ENCODE assay signal across 33 cellular contexts in genomic region chr6:166274163-166274562, GRCh38. TPM values are rescaled to one million over a fixed set of nuclear protein-coding genes. Genes with fewer than 3 reads are reported as not detected.
"Had no signal": no experiment of that assay in that cellular context is flagged by ENCODE, and none has a peak within 500 bp of the region (broad histone marks: within the 10 kb centered on the region; RNA-seq: fewer than 3 reads in every experiment).

No MANE protein-coding gene starts in this region.

- H3K36me3 ChIP-seq: esophagus squamous epithelium, gastroesophageal sphincter had no signal

- H3K36me3 Mint-ChIP-seq: activated naive CD8-positive, alpha-beta T cell; WTC11 had no signal

- H3K27ac Mint-ChIP-seq: activated CD4-positive, alpha-beta memory T cell treated with anti-CD3 and anti-CD28 coated beads, Interleukin-2, amount 10 ng/mL, durations not matched to agents 7 days and 5 days; activated CD4-positive, alpha-beta T cell treated with anti-CD3 and anti-CD28 coated beads, Interleukin-2, amount 10 ng/mL, durations not matched to agents 7 days and 5 days; activated naive CD8-positive, alpha-beta T cell; activated T-cell treated with anti-CD3 and anti-CD28 coated beads, Interleukin-2, amount 50 U/mL, for 24 hours; activated T-cell treated with anti-CD3 and anti-CD28 coated beads, Interleukin-2, amount 50 U/mL, for 72 hours; effector memory CD8-positive, alpha-beta T cell; WTC11 had no signal

- H3K27ac ChIP-seq: esophagus squamous epithelium, gastroesophageal sphincter, VCaP had no signal

- ATAC-seq: activated T-cell treated with anti-CD3 and anti-CD28 coated beads, Interleukin-2, amount 50 U/mL, for 72 hours; effector memory CD8-positive, alpha-beta T cell; gastroesophageal sphincter; WTC11 had no signal

- DNase-seq: activated CD4-positive, alpha-beta memory T cell treated with anti-CD3 and anti-CD28 coated beads, Interleukin-2, amount 10 ng/mL, durations not matched to agents 7 days and 5 days; activated CD4-positive, alpha-beta T cell treated with anti-CD3 and anti-CD28 coated beads for 1 hour; activated CD4-positive, alpha-beta T cell treated with anti-CD3 and anti-CD28 coated beads for 4 hours; activated CD4-positive, alpha-beta T cell treated with anti-CD3 and anti-CD28 coated beads, Interleukin-2, amount 10 ng/mL, durations not matched to agents 7 days and 5 days; activated CD4-positive, alpha-beta T cell treated with anti-CD3 and anti-CD28 coated beads, Interleukin-2, amount 50 U/mL, for 4 hours; activated CD8-positive, alpha-beta memory T cell treated with anti-CD3 and anti-CD28 coated beads, Interleukin-2, amount 50 U/mL, for 48 hours; activated gamma-delta T cell; activated naive CD4-positive, alpha-beta T cell; activated naive CD4-positive, alpha-beta T cell treated with anti-CD3 and anti-CD28 coated beads, Interleukin-2, amount 50 U/mL, for 16 hours; activated T-cell treated with anti-CD3 and anti-CD28 coated beads for 4 hours; activated T-cell treated with anti-CD3 and anti-CD28 coated beads, Interleukin-2, amount 50 U/mL, for 24 hours; activated T-cell treated with anti-CD3 and anti-CD28 coated beads, Interleukin-2, amount 50 U/mL, for 72 hours; amniotic stem cell; anterior cingulate cortex; caudate nucleus; cortex of kidney; dermis blood vessel endothelial cell; effector CD4-positive, alpha-beta T cell; effector memory CD8-positive, alpha-beta T cell; erythroblast; esophagus squamous epithelium; foreskin melanocyte; T-helper 2 cell had no signal

- H3K9me3 Mint-ChIP-seq: activated CD4-positive, alpha-beta memory T cell treated with anti-CD3 and anti-CD28 coated beads, Interleukin-2, amount 10 ng/mL, durations not matched to agents 7 days and 5 days; activated CD4-positive, alpha-beta T cell treated with anti-CD3 and anti-CD28 coated beads, Interleukin-2, amount 10 ng/mL, durations not matched to agents 7 days and 5 days; activated T-cell treated with anti-CD3 and anti-CD28 coated beads, Interleukin-2, amount 50 U/mL, for 24 hours; activated T-cell treated with anti-CD3 and anti-CD28 coated beads, Interleukin-2, amount 50 U/mL, for 72 hours; effector memory CD8-positive, alpha-beta T cell had no signal

- H3K27me3 Mint-ChIP-seq: activated naive CD8-positive, alpha-beta T cell had no signal

- FAIRE-seq: astrocyte, colon, TTC549 had no signal

- H3K9me3 ChIP-seq: esophagus squamous epithelium, gastroesophageal sphincter had no signal

- H3K4me3 ChIP-seq: esophagus squamous epithelium, gastroesophageal sphincter had no signal

- H3K4me3 Mint-ChIP-seq: activated CD4-positive, alpha-beta memory T cell treated with anti-CD3 and anti-CD28 coated beads, Interleukin-2, amount 10 ng/mL, durations not matched to agents 7 days and 5 days; activated CD4-positive, alpha-beta T cell treated with anti-CD3 and anti-CD28 coated beads, Interleukin-2, amount 10 ng/mL, durations not matched to agents 7 days and 5 days; activated naive CD8-positive, alpha-beta T cell; activated T-cell treated with anti-CD3 and anti-CD28 coated beads, Interleukin-2, amount 50 U/mL, for 24 hours; activated T-cell treated with anti-CD3 and anti-CD28 coated beads, Interleukin-2, amount 50 U/mL, for 72 hours; effector memory CD8-positive, alpha-beta T cell; WTC11 had no signal

RNA-seq across cellular contexts. Expression of gene PRR18, which starts 34.0 kb away (rescaled TPM):
- total RNA-seq: activated CD4-positive, alpha-beta memory T cell treated with anti-CD3 and anti-CD28 coated beads, Interleukin-2, amount 10 ng/mL, durations not matched to agents 7 days and 5 days; activated CD4-positive, alpha-beta T cell treated with anti-CD3 and anti-CD28 coated beads, Interleukin-2, amount 10 ng/mL, durations not matched to agents 7 days and 5 days; dermis blood vessel endothelial cell; esophagus squamous epithelium; fibroblast of lung; gastroesophageal sphincter; glomerular endothelial cell; T-helper 1 cell treated with Interleukin-12 subunit alpha and Interleukin-12 subunit beta and Interleukin-4 antibody, amounts not matched to agents 30 ng/mL and 1 ng/mL, for 36 hours had no signal
- polyA plus RNA-seq: fibroblast of lung had no signal
